Comparison of ENCODE assay signal across 20 cellular contexts in the genomic region with DNA sequence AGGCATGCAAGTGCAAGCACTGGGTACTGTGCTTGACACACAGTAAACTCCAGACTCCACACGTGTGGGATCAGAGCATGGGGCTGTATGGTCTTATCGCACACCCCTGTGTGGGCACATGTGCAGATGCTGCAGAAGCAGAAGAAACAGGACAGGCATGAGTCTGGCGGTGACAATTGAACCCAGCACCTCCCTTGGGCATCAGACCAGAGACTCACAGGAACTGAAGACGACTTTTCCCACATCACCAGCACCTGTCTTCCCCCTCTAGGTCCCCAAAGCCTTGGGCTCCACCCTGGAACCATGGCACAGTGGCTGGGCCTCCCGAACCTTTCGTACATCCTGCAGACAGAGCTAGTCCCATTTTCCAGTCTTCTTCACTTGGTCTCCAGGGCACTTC.
"Had no signal": no experiment of that assay in that cellular context is flagged by ENCODE, and none has a peak within 500 bp of the region (broad histone marks: within the 10 kb centered on the region; RNA-seq: fewer than 3 reads in every experiment).

No MANE protein-coding gene starts in this region.

- DNase-seq: Kasumi-1, MM.1S, NCI-H1092 treated with DMSO at 0.1 percent for 48 hours, NCI-H1436, NCI-H187, NCI-H2029, NCI-H2081 treated with DMSO at 0.1 percent for 48 hours, NCI-H2171, NCI-H226, NCI-H446, NCI-H510A, NCI-H524 treated with DMSO at 0.1 percent for 48 hours, NCI-H69, NCI-H774, SHP77, SK-N-SH had no signal

- H3K27ac ChIP-seq: KMS-11, RWPE1 had no signal

- FAIRE-seq: K562 had no signal

- ATAC-seq: K562, Panc1 had no signal

- H3K9me3 ChIP-seq: SK-N-SH had no signal

- H3K4me3 ChIP-seq: K562 had no signal

- H3K4me2 ChIP-seq: KMS-11, SK-N-SH had no signal

- H3K9ac ChIP-seq: KMS-11, SK-N-SH had no signal
